ENCODE assay signal across 8 cellular contexts in genomic region chr12:55729592-55730446, GRCh38. TPM values are rescaled to one million over a fixed set of nuclear protein-coding genes. Genes with fewer than 3 reads are reported as not detected.
A peak's percentile ranks its signal among the peaks of the same experiment; 100 is the strongest.
DNase-seq lines count a peak whose midpoint lies in the region; ATAC-seq and TF ChIP-seq lines count a peak whose summit lies in the region.

No MANE protein-coding gene starts in this region.

- ATAC-seq in GM18867 (IDR thresholded peaks at IDR 0.05; ENCODE audit: unreplicated experiment) (peak; percentile 50), HG03066 (IDR thresholded peaks at IDR 0.05; ENCODE audit: low read depth, unreplicated experiment) (peak; percentile 64)

- peak; percentile 89 for DNase-seq in AG10803 (ENCODE audit: low read depth)
- DNase-seq in NCI-H2171 (lab: John Stamatoyannopoulos, UW): peak; percentile 84
- DNase-seq in cerebellum (ENCODE audit: low spot score): peak; percentile 90
- DNase-seq in kidney epithelial cell (ENCODE audit: low read depth): no peak
- peak; percentile 62 for DNase-seq in stimulated activated CD4-positive, alpha-beta T cell treated with anti-CD3 and anti-CD28 coated beads, Interleukin-12 subunit alpha, Interleukin-12 subunit beta, amount 100 ng/mL, for 4 hours

- H3K4me3 ChIP-seq in AG10803 (ENCODE audit: low read length): peak overlapping the region; percentile 95
- H3K4me3 ChIP-seq in kidney epithelial cell (ENCODE audit: low read depth, low read length): peak overlapping the region; percentile 85

- TF ChIP-seq CTCF in AG10803 (conservative IDR thresholded peaks at IDR 0.05; ENCODE audit: low read length) (peak; percentile 25), VCaP (conservative IDR thresholded peaks at IDR 0.05) (no peak), kidney epithelial cell (IDR thresholded peaks at IDR 0.05; ENCODE audit: insufficient read depth, low read length, poor library complexity, severe bottlenecking) (peak; percentile 17)

- H3K27me3 ChIP-seq in kidney epithelial cell (ENCODE audit: control insufficient read depth, insufficient read depth, low read length): no peaks in the 10 kb centered on the region

- peak overlapping the region; percentile 95 for H3K27ac ChIP-seq in VCaP

- H3K36me3 ChIP-seq in kidney epithelial cell (ENCODE audit: control insufficient read depth, insufficient read depth, low read length): no peaks in the 10 kb centered on the region

RNA-seq across cellular contexts. Expression of gene CD63, which starts 1.0 kb away (rescaled TPM):
- total RNA-seq in cerebellum (135 TPM), kidney epithelial cell (1,013 and 1,149 TPM in 2 replicates)

RNA-seq across cellular contexts. Expression of gene RDH5, which starts 9.6 kb away (rescaled TPM):
- 8.6 TPM for total RNA-seq in cerebellum
- total RNA-seq in kidney epithelial cell: 3.6 and 4.7 TPM in 2 replicates

RNA-seq across cellular contexts. Expression of gene GDF11, which starts 13.1 kb away (rescaled TPM):
- 11.8 TPM for total RNA-seq in cerebellum
- total RNA-seq in kidney epithelial cell: 5.4 and 10.7 TPM in 2 replicates

RNA-seq across cellular contexts. Expression of gene BLOC1S1, which starts 14.0 kb away (rescaled TPM):
- total RNA-seq in cerebellum (16.0 TPM), kidney epithelial cell (109 and 131 TPM in 2 replicates)

RNA-seq across cellular contexts. Expression of gene ITGA7, which starts 22.1 kb away (rescaled TPM):
- total RNA-seq in cerebellum (32.1 TPM), kidney epithelial cell (2.0 and 6.4 TPM in 2 replicates)
